In genomic region chr9:36868591-36869282, GRCh38 we compare ENCODE assay signal across 14 cellular contexts.
DNase-seq lines count a peak whose midpoint lies in the region; ATAC-seq lines count a peak whose summit lies in the region.
"Had no signal": no experiment of that assay in that cellular context is flagged by ENCODE, and none has a peak within 500 bp of the region (broad histone marks: within the 10 kb centered on the region; RNA-seq: fewer than 3 reads in every experiment).

No MANE protein-coding gene starts in this region.

- POLR2A ChIA-PET in activated CD4-positive, alpha-beta memory T cell treated with anti-CD3 and anti-CD28 coated beads, Interleukin-2, amount 10 ng/mL, durations not matched to agents 7 days and 5 days (lab: Charles Lee): no interaction called here
- POLR2A ChIA-PET in activated CD4-positive, alpha-beta memory T cell treated with anti-CD3 and anti-CD28 coated beads for 36 hours (lab: Charles Lee): no interaction called here

- intact Hi-C loops in activated CD4-positive, alpha-beta memory T cell treated with anti-CD3 and anti-CD28 coated beads for 36 hours (cut with micrococcal nuclease): no loop called here

- H3K9ac ChIP-seq in mucosa of stomach (ENCODE audit: low read length): no peak overlapping the region

- peaks cover 37% of the 10 kb centered on the region for H3K4me1 ChIP-seq in mucosa of stomach (ENCODE audit: control insufficient read depth, insufficient read depth, low read length)

- H3K9me3 Mint-ChIP-seq in activated CD4-positive, alpha-beta memory T cell treated with anti-CD3 and anti-CD28 coated beads, Interleukin-2, amount 10 ng/mL, durations not matched to agents 7 days and 5 days: no peaks in the 10 kb centered on the region
- no peaks in the 10 kb centered on the region for H3K9me3 Mint-ChIP-seq in activated CD4-positive, alpha-beta memory T cell treated with anti-CD3 and anti-CD28 coated beads for 36 hours
- H3K9me3 Mint-ChIP-seq: CD4-positive, CD25-positive, alpha-beta regulatory T cell had no signal

- no peaks in the 10 kb centered on the region for H3K36me3 ChIP-seq in mucosa of stomach (ENCODE audit: control insufficient read depth, insufficient read depth, low read length)
- H3K36me3 ChIP-seq: HAP-1 had no signal

- no peak overlapping the region for H3K4me3 Mint-ChIP-seq in activated CD4-positive, alpha-beta memory T cell treated with anti-CD3 and anti-CD28 coated beads, Interleukin-2, amount 10 ng/mL, durations not matched to agents 7 days and 5 days
- H3K4me3 Mint-ChIP-seq in activated CD4-positive, alpha-beta memory T cell treated with anti-CD3 and anti-CD28 coated beads for 36 hours: no peak overlapping the region
- H3K4me3 Mint-ChIP-seq: CD4-positive, CD25-positive, alpha-beta regulatory T cell had no signal

- DNase-seq in activated CD4-positive, alpha-beta memory T cell treated with anti-CD3 and anti-CD28 coated beads, Interleukin-2, amount 10 ng/mL, durations not matched to agents 7 days and 5 days: no peak
- no peak for DNase-seq in activated CD4-positive, alpha-beta memory T cell treated with anti-CD3 and anti-CD28 coated beads for 36 hours
- DNase-seq in NCI-H69 (lab: John Stamatoyannopoulos, UW) (peak; percentile 78), islet precursor cell (no peak), T-helper 9 cell (no peak)
- DNase-seq: Calu3; CD4-positive, CD25-positive, alpha-beta regulatory T cell; MV-4-11; NCI-H524; NK-92 treated with Interleukin-12 subunit alpha and Interleukin-12 subunit beta, amount 100 ng/mL, for 24 hours; SHP77 treated with DMSO at 0.1 percent for 48 hours had no signal

- peak overlapping the region; percentile 30 for H3K27ac Mint-ChIP-seq in activated CD4-positive, alpha-beta memory T cell treated with anti-CD3 and anti-CD28 coated beads, Interleukin-2, amount 10 ng/mL, durations not matched to agents 7 days and 5 days
- no peak overlapping the region for H3K27ac Mint-ChIP-seq in activated CD4-positive, alpha-beta memory T cell treated with anti-CD3 and anti-CD28 coated beads for 36 hours
- H3K27ac Mint-ChIP-seq: CD4-positive, CD25-positive, alpha-beta regulatory T cell had no signal

- H3K27me3 ChIP-seq in mucosa of stomach (ENCODE audit: control insufficient read depth, insufficient read depth, low read length): no peaks in the 10 kb centered on the region

- H3K27me3 Mint-ChIP-seq in activated CD4-positive, alpha-beta memory T cell treated with anti-CD3 and anti-CD28 coated beads, Interleukin-2, amount 10 ng/mL, durations not matched to agents 7 days and 5 days: peaks cover 9% of the 10 kb centered on the region
- peaks cover 11% of the 10 kb centered on the region for H3K27me3 Mint-ChIP-seq in activated CD4-positive, alpha-beta memory T cell treated with anti-CD3 and anti-CD28 coated beads for 36 hours
- H3K27me3 Mint-ChIP-seq: CD4-positive, CD25-positive, alpha-beta regulatory T cell had no signal

- H3K36me3 Mint-ChIP-seq in activated CD4-positive, alpha-beta memory T cell treated with anti-CD3 and anti-CD28 coated beads, Interleukin-2, amount 10 ng/mL, durations not matched to agents 7 days and 5 days (ENCODE audit: low read depth): no peaks in the 10 kb centered on the region
- H3K36me3 Mint-ChIP-seq in activated CD4-positive, alpha-beta memory T cell treated with anti-CD3 and anti-CD28 coated beads for 36 hours: no peaks in the 10 kb centered on the region
- H3K36me3 Mint-ChIP-seq: CD4-positive, CD25-positive, alpha-beta regulatory T cell had no signal

- no peaks in the 10 kb centered on the region for H3K9me3 ChIP-seq in mucosa of stomach (ENCODE audit: control insufficient read depth, low read length)
- H3K9me3 ChIP-seq: HAP-1 had no signal

- ATAC-seq in GM21619 (IDR thresholded peaks at IDR 0.05; ENCODE audit: unreplicated experiment): no peak

- CTCF ChIA-PET in activated CD4-positive, alpha-beta memory T cell treated with anti-CD3 and anti-CD28 coated beads, Interleukin-2, amount 10 ng/mL, durations not matched to agents 7 days and 5 days (lab: Charles Lee): no interaction called here
- CTCF ChIA-PET in activated CD4-positive, alpha-beta memory T cell treated with anti-CD3 and anti-CD28 coated beads for 36 hours (lab: Charles Lee): interaction anchor here (0.9 to 1.5 kb wide), 2 partner anchors 16 to 126 kb away, joined by 3 read pairs; no protein-coding TSS in a partner anchor

- H3K4me3 ChIP-seq in mucosa of stomach (ENCODE audit: low read length): peak overlapping the region; percentile 22
- H3K4me3 ChIP-seq: HAP-1 had no signal

- H3K4me1 Mint-ChIP-seq in activated CD4-positive, alpha-beta memory T cell treated with anti-CD3 and anti-CD28 coated beads, Interleukin-2, amount 10 ng/mL, durations not matched to agents 7 days and 5 days: no peaks in the 10 kb centered on the region
- no peaks in the 10 kb centered on the region for H3K4me1 Mint-ChIP-seq in activated CD4-positive, alpha-beta memory T cell treated with anti-CD3 and anti-CD28 coated beads for 36 hours (ENCODE audit: low read depth)
